ENCODE assay signal across 1 cellular context in genomic region chr3:69435274-69436262, GRCh38.
TF ChIP-seq lines count a peak whose summit lies in the region.

No MANE protein-coding gene starts in this region.

TF ChIP-seq in K562, 482 proteins besides CTCF, POLR2A, EP300 and RAD21 (continued from another document):
- no peak for TF ChIP-seq ZNF518B (CRISPR knock-in tag; IDR thresholded peaks at IDR 0.05)
